Comparison of ENCODE assay signal across 14 cellular contexts in genomic region chr15:59420108-59420507, GRCh38. TPM values are rescaled to one million over a fixed set of nuclear protein-coding genes. Genes with fewer than 3 reads are reported as not detected.
DNase-seq lines count a peak whose midpoint lies in the region; ATAC-seq, FAIRE-seq and TF ChIP-seq lines count a peak whose summit lies in the region.
"Had no signal": no experiment of that assay in that cellular context is flagged by ENCODE, and none has a peak within 500 bp of the region (broad histone marks: within the 10 kb centered on the region; RNA-seq: fewer than 3 reads in every experiment).

No MANE protein-coding gene starts in this region.

- no peaks in the 10 kb centered on the region for H3K4me1 ChIP-seq in PC-3 (ENCODE audit: insufficient read depth, low read length)
- H3K4me1 ChIP-seq: A549, Caco-2 had no signal

- no peaks in the 10 kb centered on the region for H3K36me3 ChIP-seq in PC-3 (ENCODE audit: low read depth, low read length)

- peak; percentile 91 for ATAC-seq in activated T-helper 17 cell treated with anti-CD3 and anti-CD28 coated beads, Interleukin-2, amount 50 U/mL, for 72 hours (replicated peaks)
- peak; percentile 100 for ATAC-seq in stimulated activated effector memory CD8-positive, alpha-beta T cell treated with anti-CD3 and anti-CD28 coated beads, Interleukin-12 subunit alpha, Interleukin-12 subunit beta, amount 100 ng/mL, for 72 hours
- ATAC-seq in PC-3 (no peak), GM19452 (IDR thresholded peaks at IDR 0.05; ENCODE audit: unreplicated experiment) (no peak)
- ATAC-seq: A549 had no signal

- H3K27me3 Mint-ChIP-seq in activated CD4-positive, alpha-beta T cell treated with anti-CD3 and anti-CD28 coated beads, Interleukin-2, amount 10 ng/mL, durations not matched to agents 7 days and 5 days, result peaks cover 46% of the 10 kb centered on the region
- H3K27me3 Mint-ChIP-seq in activated T-helper 17 cell treated with anti-CD3 and anti-CD28 coated beads, Interleukin-2, amount 50 U/mL, for 72 hours, result peaks cover 31% of the 10 kb centered on the region

- DNase-seq in activated CD4-positive, alpha-beta T cell treated with anti-CD3 and anti-CD28 coated beads, Interleukin-2, amount 10 ng/mL, durations not matched to agents 7 days and 5 days, result peak; percentile 36
- no peak for DNase-seq in activated CD4-positive, alpha-beta T cell treated with anti-CD3 and anti-CD28 coated beads for 48 hours
- DNase-seq in GM12892 (ENCODE audit: insufficient read length) (no peak), posterior vena cava (ENCODE audit: low spot score) (no peak), PC-3 (no peak)
- no peak for DNase-seq in stimulated activated effector memory CD8-positive, alpha-beta T cell treated with anti-CD3 and anti-CD28 coated beads, Interleukin-12 subunit alpha, Interleukin-12 subunit beta, amount 100 ng/mL, for 72 hours (ENCODE audit: low spot score in 2 of 2)
- DNase-seq: Caco-2, IMR-90, NCI-H1436, NCI-H446 had no signal

- H3K9me3 Mint-ChIP-seq in activated CD4-positive, alpha-beta T cell treated with anti-CD3 and anti-CD28 coated beads, Interleukin-2, amount 10 ng/mL, durations not matched to agents 7 days and 5 days, result no peaks in the 10 kb centered on the region
- no peaks in the 10 kb centered on the region for H3K9me3 Mint-ChIP-seq in activated T-helper 17 cell treated with anti-CD3 and anti-CD28 coated beads, Interleukin-2, amount 50 U/mL, for 72 hours
- no peaks in the 10 kb centered on the region for H3K9me3 Mint-ChIP-seq in stimulated activated effector memory CD8-positive, alpha-beta T cell treated with anti-CD3 and anti-CD28 coated beads, Interleukin-12 subunit alpha, Interleukin-12 subunit beta, amount 100 ng/mL, for 72 hours

- BruUV-seq in PC-3 (replicated peaks; lab: Mats Ljungman, UMichigan), result no TSS peak

- intact Hi-C loops in posterior vena cava (cut with DNase I) (no loop called here), PC-3 (cut with micrococcal nuclease) (no loop called here)

- peak; percentile 87 for FAIRE-seq in GM12892 (lab: Jason Lieb, UNC)
- FAIRE-seq: A549 had no signal

- no peak for TF ChIP-seq POLR2A in GM12892 (IDR thresholded peaks at IDR 0.05; ENCODE audit: low read depth, low read length)

- H3K9me2 ChIP-seq in PC-3 (replicated peaks; ENCODE audit: low read length), result no peaks in the 10 kb centered on the region

- no peaks in the 10 kb centered on the region for H3K27me3 ChIP-seq in PC-3 (ENCODE audit: low read length)

- no peak overlapping the region for H3K27ac Mint-ChIP-seq in activated CD4-positive, alpha-beta T cell treated with anti-CD3 and anti-CD28 coated beads, Interleukin-2, amount 10 ng/mL, durations not matched to agents 7 days and 5 days
- no peak overlapping the region for H3K27ac Mint-ChIP-seq in activated T-helper 17 cell treated with anti-CD3 and anti-CD28 coated beads, Interleukin-2, amount 50 U/mL, for 72 hours
- H3K27ac Mint-ChIP-seq in stimulated activated effector memory CD8-positive, alpha-beta T cell treated with anti-CD3 and anti-CD28 coated beads, Interleukin-12 subunit alpha, Interleukin-12 subunit beta, amount 100 ng/mL, for 72 hours, result no peak overlapping the region

- H3K27ac ChIP-seq in PC-3 (ENCODE audit: low read length), result no peak overlapping the region
- H3K27ac ChIP-seq: A549, C4-2B had no signal

- H3K4me2 ChIP-seq in PC-3 (ENCODE audit: low read length), result no peak overlapping the region
- H3K4me2 ChIP-seq: A549 had no signal

- no peak for TF ChIP-seq CTCF in PC-3 (conservative IDR thresholded peaks at IDR 0.05; ENCODE audit: low read depth, low read length)

- no peaks in the 10 kb centered on the region for H3K36me3 Mint-ChIP-seq in activated CD4-positive, alpha-beta T cell treated with anti-CD3 and anti-CD28 coated beads, Interleukin-2, amount 10 ng/mL, durations not matched to agents 7 days and 5 days (ENCODE audit: low read depth)
- H3K36me3 Mint-ChIP-seq in activated T-helper 17 cell treated with anti-CD3 and anti-CD28 coated beads, Interleukin-2, amount 50 U/mL, for 72 hours (ENCODE audit: low read depth), result no peaks in the 10 kb centered on the region
- no peaks in the 10 kb centered on the region for H3K36me3 Mint-ChIP-seq in stimulated activated effector memory CD8-positive, alpha-beta T cell treated with anti-CD3 and anti-CD28 coated beads, Interleukin-12 subunit alpha, Interleukin-12 subunit beta, amount 100 ng/mL, for 72 hours

- no peaks in the 10 kb centered on the region for H3K79me2 ChIP-seq in PC-3 (ENCODE audit: low read length)

- no peaks in the 10 kb centered on the region for H4K20me1 ChIP-seq in PC-3 (ENCODE audit: low read length)

- no peak overlapping the region for H2AFZ ChIP-seq in PC-3 (ENCODE audit: low read length)

- no peak overlapping the region for H3K9ac ChIP-seq in PC-3 (ENCODE audit: low read length)

- H3F3A ChIP-seq in PC-3 (ENCODE audit: low read length, unreplicated experiment), result no peaks in the 10 kb centered on the region

- H3K4me3 ChIP-seq in PC-3 (ENCODE audit: low read length), result no peak overlapping the region
- H3K4me3 ChIP-seq: A549 had no signal

- POLR2A ChIA-PET in activated CD4-positive, alpha-beta T cell treated with anti-CD3 and anti-CD28 coated beads, Interleukin-2, amount 10 ng/mL, durations not matched to agents 7 days and 5 days (lab: Charles Lee), result no interaction called here
- POLR2A ChIA-PET in PC-3 (lab: Charles Lee; ENCODE audit: unreplicated experiment), result no interaction called here

- no peaks in the 10 kb centered on the region for H3K9me3 ChIP-seq in PC-3 (ENCODE audit: low read length)
- H3K9me3 ChIP-seq: A549, Caco-2 had no signal

- H3K4me3 Mint-ChIP-seq in activated CD4-positive, alpha-beta T cell treated with anti-CD3 and anti-CD28 coated beads, Interleukin-2, amount 10 ng/mL, durations not matched to agents 7 days and 5 days, result no peak overlapping the region
- no peak overlapping the region for H3K4me3 Mint-ChIP-seq in activated T-helper 17 cell treated with anti-CD3 and anti-CD28 coated beads, Interleukin-2, amount 50 U/mL, for 72 hours
- H3K4me3 Mint-ChIP-seq in stimulated activated effector memory CD8-positive, alpha-beta T cell treated with anti-CD3 and anti-CD28 coated beads, Interleukin-12 subunit alpha, Interleukin-12 subunit beta, amount 100 ng/mL, for 72 hours, result no peak overlapping the region

- CTCF ChIA-PET in activated CD4-positive, alpha-beta T cell treated with anti-CD3 and anti-CD28 coated beads, Interleukin-2, amount 10 ng/mL, durations not matched to agents 7 days and 5 days (lab: Charles Lee), result interaction anchor here (1.0 to 1.5 kb wide), 2 partner anchors 8 to 12 kb away, joined by 3 to 4 read pairs; no protein-coding TSS in a partner anchor
- CTCF ChIA-PET in PC-3 (lab: Charles Lee), result no interaction called here

- peaks cover 19% of the 10 kb centered on the region for H3K4me1 Mint-ChIP-seq in activated CD4-positive, alpha-beta T cell treated with anti-CD3 and anti-CD28 coated beads, Interleukin-2, amount 10 ng/mL, durations not matched to agents 7 days and 5 days
- H3K4me1 Mint-ChIP-seq in activated T-helper 17 cell treated with anti-CD3 and anti-CD28 coated beads, Interleukin-2, amount 50 U/mL, for 72 hours, result no peaks in the 10 kb centered on the region
- peaks cover 15% of the 10 kb centered on the region for H3K4me1 Mint-ChIP-seq in stimulated activated effector memory CD8-positive, alpha-beta T cell treated with anti-CD3 and anti-CD28 coated beads, Interleukin-12 subunit alpha, Interleukin-12 subunit beta, amount 100 ng/mL, for 72 hours

RNA-seq across cellular contexts. Expression of gene FAM81A, which starts 17.9 kb away (rescaled TPM):
- under 1 TPM; 0.57 to 0.73 TPM for total RNA-seq in activated CD4-positive, alpha-beta T cell treated with anti-CD3 and anti-CD28 coated beads, Interleukin-2, amount 10 ng/mL, durations not matched to agents 7 days and 5 days
- polyA plus RNA-seq in GM12892 (2012; ENCODE audit: missing spikeins), result 18.4 TPM
- total RNA-seq in activated T-helper 17 cell treated with anti-CD3 and anti-CD28 coated beads, Interleukin-2, amount 50 U/mL, for 72 hours, result not detected
- total RNA-seq in posterior vena cava (1 to 10 TPM in 1 of 2 donors, under 1 TPM in 1; 0.90 to 1.7 TPM), PC-3 (2014; rRNA removed) (2.5 and 8.1 TPM in 2 replicates)
- total RNA-seq: IMR-90 had no signal
- polyA plus RNA-seq: IMR-90 had no signal

RNA-seq across cellular contexts. Expression of gene MYO1E, which starts 47.4 kb away (rescaled TPM):
- total RNA-seq in activated CD4-positive, alpha-beta T cell treated with anti-CD3 and anti-CD28 coated beads, Interleukin-2, amount 10 ng/mL, durations not matched to agents 7 days and 5 days, result 10 to 100 TPM; 12.9 to 14.0 TPM
- 102 TPM for polyA plus RNA-seq in GM12892 (2012; ENCODE audit: missing spikeins)
- 10 to 100 TPM; 29.3 to 30.1 TPM for total RNA-seq in activated T-helper 17 cell treated with anti-CD3 and anti-CD28 coated beads, Interleukin-2, amount 50 U/mL, for 72 hours
- total RNA-seq in posterior vena cava (100 to 1,000 TPM; 113 to 193 TPM), PC-3 (2014; rRNA removed) (67.7 and 68.8 TPM in 2 replicates)

Comparison
In these comparisons a context has a peak if more than half of its experiments do, and no peak if none do; other contexts are left out.
1. ATAC-seq: peak in activated T-helper 17 cell treated with anti-CD3 and anti-CD28 coated beads, Interleukin-2, amount 50 U/mL, for 72 hours (single experiment) and stimulated activated effector memory CD8-positive, alpha-beta T cell treated with anti-CD3 and anti-CD28 coated beads, Interleukin-12 subunit alpha, Interleukin-12 subunit beta, amount 100 ng/mL, for 72 hours (single experiment); none in PC-3 (single experiment) and GM19452 (single experiment).